Comparison of ENCODE assay signal across 25 cellular contexts in genomic region chr6:41475164-41475563, GRCh38.
"Had no signal": no experiment of that assay in that cellular context is flagged by ENCODE, and none has a peak within 500 bp of the region (broad histone marks: within the 10 kb centered on the region; RNA-seq: fewer than 3 reads in every experiment).

No MANE protein-coding gene starts in this region.

- H3K4me3 Mint-ChIP-seq: naive thymus-derived CD4-positive, alpha-beta T cell; nephron progenitor cell; neural crest cell; stimulated activated effector memory CD8-positive, alpha-beta T cell treated with anti-CD3 and anti-CD28 coated beads, Interleukin-12 subunit alpha, Interleukin-12 subunit beta, amount 100 ng/mL, for 72 hours; stimulated activated naive CD8-positive, alpha-beta T cell treated with anti-CD3 and anti-CD28 coated beads, Interleukin-15, Interleukin-2, amounts not matched to agents 100 ng/mL and 50 ng/mL, for 24 hours had no signal

- H3K36me3 ChIP-seq: pancreas, prostate gland, right lobe of liver, sigmoid colon, stomach, thoracic aorta, thyroid gland, tibial nerve, upper lobe of left lung had no signal

- H3K9me3 Mint-ChIP-seq: neural crest cell; stimulated activated effector memory CD8-positive, alpha-beta T cell treated with anti-CD3 and anti-CD28 coated beads, Interleukin-12 subunit alpha, Interleukin-12 subunit beta, amount 100 ng/mL, for 72 hours; stimulated activated naive B cell treated with anti-CD40 and anti-IgM and Interleukin-4, amounts not matched to agents 10 μg/mL and 1 μg/mL and 100 μg/mL, for 72 hours; stimulated activated naive CD8-positive, alpha-beta T cell treated with anti-CD3 and anti-CD28 coated beads, Interleukin-15, Interleukin-2, amounts not matched to agents 100 ng/mL and 50 ng/mL, for 24 hours had no signal

- DNase-seq: naive thymus-derived CD4-positive, alpha-beta T cell; nephron progenitor cell; occipital lobe; pancreas; right cardiac atrium; right lobe of liver; sigmoid colon; small intestine; stimulated activated CD4-positive, alpha-beta T cell treated with anti-CD3 and anti-CD28 coated beads, Interleukin-15, amount 100 ng/mL, for 24 hours; stimulated activated CD4-positive, alpha-beta T cell treated with anti-CD3 and anti-CD28 coated beads, Interleukin-2, amount 100 ng/mL, for 24 hours; stimulated activated CD4-positive, alpha-beta T cell treated with anti-CD3 and anti-CD28 coated beads, Interleukin-2, amount 100 ng/mL, for 48 hours; stimulated activated CD4-positive, alpha-beta T cell treated with anti-CD3 and anti-CD28 coated beads, Interleukin-4, amount 100 ng/mL, for 24 hours; stimulated activated naive B cell treated with anti-CD40 and anti-IgM and Interleukin-4, amounts not matched to agents 10 μg/mL and 1 μg/mL and 100 μg/mL, for 72 hours; stimulated activated naive CD4-positive, alpha-beta T cell treated with Interleukin-2 at 50 U/mL for 16 hours; stomach; thyroid gland; trophoblast cell; upper lobe of left lung had no signal

- H3K4me3 ChIP-seq: pancreas, prostate gland, right lobe of liver, sigmoid colon, stomach, thoracic aorta, thyroid gland, tibial nerve, upper lobe of left lung had no signal

- H3K27ac ChIP-seq: pancreas, prostate gland, right lobe of liver, sigmoid colon, stomach, thoracic aorta, thyroid gland, tibial nerve, upper lobe of left lung had no signal

- FAIRE-seq: pancreas, small intestine, urothelium cell line had no signal

- H3K27ac Mint-ChIP-seq: naive thymus-derived CD4-positive, alpha-beta T cell; nephron progenitor cell; stimulated activated effector memory CD8-positive, alpha-beta T cell treated with anti-CD3 and anti-CD28 coated beads, Interleukin-12 subunit alpha, Interleukin-12 subunit beta, amount 100 ng/mL, for 72 hours had no signal

- H3K36me3 Mint-ChIP-seq: naive thymus-derived CD4-positive, alpha-beta T cell; stimulated activated effector memory CD8-positive, alpha-beta T cell treated with anti-CD3 and anti-CD28 coated beads, Interleukin-12 subunit alpha, Interleukin-12 subunit beta, amount 100 ng/mL, for 72 hours; stimulated activated naive B cell treated with anti-CD40 and anti-IgM and Interleukin-4, amounts not matched to agents 10 μg/mL and 1 μg/mL and 100 μg/mL, for 72 hours had no signal

- H3K9me3 ChIP-seq: pancreas, prostate gland, right lobe of liver, sigmoid colon, stomach, thoracic aorta, thyroid gland, tibial nerve, upper lobe of left lung had no signal

- H3K4me1 ChIP-seq: pancreas, prostate gland, right lobe of liver had no signal

- ATAC-seq: naive thymus-derived CD4-positive, alpha-beta T cell; pancreas; right cardiac atrium; right lobe of liver had no signal
